ENCODE assay signal across 1 cellular context in genomic region chr19:29139227-29139626, GRCh38.
TF ChIP-seq lines count a peak whose summit lies in the region.

No MANE protein-coding gene starts in this region.

TF ChIP-seq in HepG2, 621 proteins besides CTCF, POLR2A, EP300 and RAD21 (continued from another document):
- TF ChIP-seq PRDM15 (CRISPR knock-in tag; IDR thresholded peaks at IDR 0.05) (no peak), KDM5A (IDR thresholded peaks at IDR 0.05; ENCODE audit: borderline replicate concordance, low read length) (0 out of 2 replicates have a peak, but pooled peaks have one; percentile 41), CBX1 (IDR thresholded peaks at IDR 0.05; ENCODE audit: low read depth) (peak; percentile 25), ZNF225 (CRISPR knock-in tag; IDR thresholded peaks at IDR 0.05) (no peak), HOXD1 (CRISPR knock-in tag; IDR thresholded peaks at IDR 0.05) (no peak)
